ENCODE assay signal across 9 cellular contexts in the genomic region with DNA sequence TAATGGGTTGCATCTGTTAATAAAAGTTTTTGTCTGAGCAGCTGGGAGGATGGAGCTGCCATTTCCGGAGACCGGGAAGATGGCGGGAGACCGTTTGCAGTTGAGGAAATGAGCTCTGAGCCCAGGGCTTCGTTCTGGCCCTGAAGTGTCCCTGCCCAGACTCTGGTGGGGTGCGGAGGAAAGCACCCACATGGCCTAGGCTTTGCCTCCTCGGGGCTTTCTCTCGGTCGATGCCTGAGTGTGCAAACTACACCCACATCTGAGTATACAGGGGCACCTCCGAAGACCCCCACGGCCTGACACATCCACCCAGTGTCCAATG. TPM values are rescaled to one million over a fixed set of nuclear protein-coding genes. Genes with fewer than 3 reads are reported as not detected.
A peak's percentile ranks its signal among the peaks of the same experiment; 100 is the strongest.
DNase-seq lines count a peak whose midpoint lies in the region; ATAC-seq and TF ChIP-seq lines count a peak whose summit lies in the region.
"Had no signal": no experiment of that assay in that cellular context is flagged by ENCODE, and none has a peak within 500 bp of the region (broad histone marks: within the 10 kb centered on the region; RNA-seq: fewer than 3 reads in every experiment).

No MANE protein-coding gene starts in this region.

- POLR2A ChIA-PET in activated B cell treated with CpG ODN at 0.5 μM for 24 hours (lab: Charles Lee), result interaction anchor here (0.6 to 4.1 kb wide), 15 partner anchors 10 to 226 kb away, joined by 3 to 61 read pairs (median 14); a partner anchor contains a TSS

- CTCF ChIA-PET in activated B cell treated with CpG ODN at 0.5 μM for 24 hours (lab: Charles Lee), result interaction anchor here (1.2 to 3.3 kb wide), 8 partner anchors 11 to 140 kb away, joined by 3 to 129 read pairs (median 13); a partner anchor contains a TSS

- TF ChIP-seq CTCF in HFFc6 (IDR thresholded peaks at IDR 0.05), result no peak
- TF ChIP-seq CTCF in activated B cell treated with CpG ODN at 0.5 μM for 24 hours (IDR thresholded peaks at IDR 0.05), result no peak

- H3K4me3 ChIP-seq in iPS-15b (ENCODE audit: low read depth, low read length), result peak overlapping the region; percentile 62

- H3K36me3 Mint-ChIP-seq in HFFc6 (ENCODE audit: low read depth) (no peaks in the 10 kb centered on the region), activated B cell treated with CpG ODN at 0.5 μM for 24 hours (ENCODE audit: low read depth) (no peaks in the 10 kb centered on the region)

- no peaks in the 10 kb centered on the region for H3K9me3 ChIP-seq in iPS-15b (ENCODE audit: control insufficient read depth, insufficient read depth, low read length)

- intact Hi-C loops in activated B cell treated with CpG ODN at 0.5 μM for 24 hours (cut with micrococcal nuclease), result loop anchor here (1.0 to 5.0 kb wide), 5 partner anchors 22 to 884 kb away; no protein-coding TSS in a partner anchor

- peak overlapping the region; percentile 94 for H3K27ac Mint-ChIP-seq in HFFc6
- H3K27ac Mint-ChIP-seq in activated B cell treated with CpG ODN at 0.5 μM for 24 hours, result peak overlapping the region; percentile 80

- H3K4me3 Mint-ChIP-seq in HFFc6, result peak overlapping the region; percentile 89
- H3K4me3 Mint-ChIP-seq in activated B cell treated with CpG ODN at 0.5 μM for 24 hours, result peak overlapping the region; percentile 91

- ATAC-seq in activated B cell treated with CpG ODN at 0.5 μM for 24 hours (ENCODE audit: low read depth) (peak; percentile 19), HG03175 (IDR thresholded peaks at IDR 0.05; ENCODE audit: unreplicated experiment) (no peak), GM19452 (IDR thresholded peaks at IDR 0.05; ENCODE audit: unreplicated experiment) (no peak)

- no peak overlapping the region for H3K9ac ChIP-seq in iPS-15b (ENCODE audit: low read depth, low read length)

- no peaks in the 10 kb centered on the region for H3K36me3 ChIP-seq in iPS-15b (ENCODE audit: control insufficient read depth, insufficient read depth, low read length)

- H3K4me1 Mint-ChIP-seq in HFFc6 (ENCODE audit: low read depth) (peaks cover 49% of the 10 kb centered on the region), activated B cell treated with CpG ODN at 0.5 μM for 24 hours (peaks cover 27% of the 10 kb centered on the region)

- H3K27me3 Mint-ChIP-seq in HFFc6 (ENCODE audit: insufficient read depth) (no peaks in the 10 kb centered on the region; the same call in 1 of the 2 replicates), activated B cell treated with CpG ODN at 0.5 μM for 24 hours (peaks cover 21% of the 10 kb centered on the region)

- H3K27me3 ChIP-seq in iPS-15b (ENCODE audit: control insufficient read depth, insufficient read depth, low read length), result peaks cover 20% of the 10 kb centered on the region

- no peaks in the 10 kb centered on the region for H3K9me3 Mint-ChIP-seq in HFFc6
- no peaks in the 10 kb centered on the region for H3K9me3 Mint-ChIP-seq in activated B cell treated with CpG ODN at 0.5 μM for 24 hours

- H3K4me1 ChIP-seq in iPS-15b (ENCODE audit: control insufficient read depth, insufficient read depth, low read length), result peaks cover 7% of the 10 kb centered on the region

- DNase-seq in GM03348 (ENCODE audit: low spot score) (peak; percentile 23), HFFc6 (no peak), activated B cell treated with CpG ODN at 0.5 μM for 24 hours (no peak), medulla oblongata (ENCODE audit: extremely low spot score) (no peak)

- H3K27ac ChIP-seq in temporal lobe (ENCODE audit: low read depth, low read length), result peak overlapping the region; percentile 76

RNA-seq across cellular contexts. Expression of a gene that starts 15.6 kb away (rescaled TPM):
- total RNA-seq in HFFc6 (2021; fragmentation: NEBNext Ultra II Directional; extraction: Animal tissue kit (Norgen Biotek cat#: 25700)), result 1 to 10 TPM in 5 of 6 experiments, under 1 TPM in 1; 0.91 to 1.7 (median 1.4) TPM
- total RNA-seq in activated B cell treated with CpG ODN at 0.5 μM for 24 hours (not detected in 2 replicates), temporal lobe (3.0 TPM)
- total RNA-seq: pulmonary artery endothelial cell had no signal

RNA-seq across cellular contexts. Expression of a gene that starts 44.6 kb away (rescaled TPM):
- under 1 TPM; 0.37 to 0.67 (median 0.55) TPM for total RNA-seq in HFFc6 (2021; fragmentation: NEBNext Ultra II Directional; extraction: Animal tissue kit (Norgen Biotek cat#: 25700))
- total RNA-seq in activated B cell treated with CpG ODN at 0.5 μM for 24 hours (1.2 and 2.0 TPM in 2 replicates), temporal lobe (14.8 TPM)

RNA-seq across cellular contexts. Expression of a gene that starts 44.6 kb away (rescaled TPM):
- total RNA-seq in HFFc6 (2021; fragmentation: NEBNext Ultra II Directional; extraction: Animal tissue kit (Norgen Biotek cat#: 25700)), result 10 to 100 TPM; 22.9 to 28.3 (median 25.5) TPM
- total RNA-seq in activated B cell treated with CpG ODN at 0.5 μM for 24 hours (32.4 and 35.6 TPM in 2 replicates), temporal lobe (11.8 TPM)
